16 cellular contexts compared by ENCODE assay signal in genomic region chr14:75489480-75489837, GRCh38. TPM values are rescaled to one million over a fixed set of nuclear protein-coding genes. Genes with fewer than 3 reads are reported as not detected.
A peak's percentile ranks its signal among the peaks of the same experiment; 100 is the strongest.
DNase-seq lines count a peak whose midpoint lies in the region; ATAC-seq, FAIRE-seq and TF ChIP-seq lines count a peak whose summit lies in the region.
"Had no signal": no experiment of that assay in that cellular context is flagged by ENCODE, and none has a peak within 500 bp of the region (broad histone marks: within the 10 kb centered on the region; RNA-seq: fewer than 3 reads in every experiment).

No MANE protein-coding gene starts in this region.

- no peak for TF ChIP-seq EP300 in K562 (IDR thresholded peaks at IDR 0.05; ENCODE audit: low read length)

- H3K79me2 ChIP-seq in K562 (ENCODE audit: control insufficient read depth, insufficient read depth, low read length) = no peaks in the 10 kb centered on the region

- DNase-seq in activated CD4-positive, alpha-beta T cell treated with anti-CD3 and anti-CD28 coated beads for 36 hours = peak; percentile 26
- no peak for DNase-seq in activated CD4-positive, alpha-beta T cell treated with anti-CD3 and anti-CD28 coated beads for 1 hour
- DNase-seq in NCI-H2107 (lab: John Stamatoyannopoulos, UW) = peak; percentile 40
- no peak for DNase-seq in K562 (ENCODE audit: extremely low read depth in 1 of 4, low spot score in 3 of 4)
- no peak for DNase-seq in progenitor cell of endocrine pancreas (ENCODE audit: low spot score, unreplicated experiment)
- DNase-seq in stimulated activated naive CD8-positive, alpha-beta T cell treated with anti-CD3 and anti-CD28 coated beads, Interleukin-15, amount 100 ng/mL, for 72 hours = no peak
- DNase-seq in NCI-H146 treated with DMSO at 0.1 percent for 48 hours (lab: John Stamatoyannopoulos, UW; ENCODE audit: unreplicated experiment) = no peak
- no peak for DNase-seq in NCI-H510A treated with DMSO at 0.1 percent for 48 hours (lab: John Stamatoyannopoulos, UW)

- peaks cover 54% of the 10 kb centered on the region for H3K4me1 Mint-ChIP-seq in activated CD4-positive, alpha-beta T cell treated with anti-CD3 and anti-CD28 coated beads for 36 hours
- peaks cover 6% of the 10 kb centered on the region for H3K4me1 Mint-ChIP-seq in progenitor cell of endocrine pancreas (ENCODE audit: low read depth)
- peaks cover 66% of the 10 kb centered on the region for H3K4me1 Mint-ChIP-seq in stimulated activated naive CD8-positive, alpha-beta T cell treated with anti-CD3 and anti-CD28 coated beads, Interleukin-15, amount 100 ng/mL, for 72 hours

- H3K9ac ChIP-seq in K562 (ENCODE audit: insufficient read depth in 1 of 2, low read depth in 2 of 2, low read length in 2 of 2) = peak overlapping the region; percentile 41 to 76; a peak in 3 of 4 replicates

- FAIRE-seq in K562 (lab: Jason Lieb, UNC) = no peak
- FAIRE-seq: keratinocyte had no signal

- no peak overlapping the region; the same call in 2 of the 3 replicates for H3K27ac ChIP-seq in K562 (ENCODE audit: extremely low read depth, low read depth, low read length)
- H3K27ac ChIP-seq: psoas muscle, upper lobe of left lung had no signal

- H3K27ac Mint-ChIP-seq in activated CD4-positive, alpha-beta T cell treated with anti-CD3 and anti-CD28 coated beads for 36 hours = peak overlapping the region; percentile 28
- H3K27ac Mint-ChIP-seq in progenitor cell of endocrine pancreas = no peak overlapping the region
- H3K27ac Mint-ChIP-seq in stimulated activated naive CD8-positive, alpha-beta T cell treated with anti-CD3 and anti-CD28 coated beads, Interleukin-15, amount 100 ng/mL, for 72 hours = no peak overlapping the region

- H3K4me3 Mint-ChIP-seq in activated CD4-positive, alpha-beta T cell treated with anti-CD3 and anti-CD28 coated beads for 36 hours = peak overlapping the region; percentile 22
- peak overlapping the region; percentile 21 for H3K4me3 Mint-ChIP-seq in progenitor cell of endocrine pancreas (ENCODE audit: low read depth)
- H3K4me3 Mint-ChIP-seq in stimulated activated naive CD8-positive, alpha-beta T cell treated with anti-CD3 and anti-CD28 coated beads, Interleukin-15, amount 100 ng/mL, for 72 hours = no peak overlapping the region

- H3K4me2 ChIP-seq in K562 (ENCODE audit: insufficient read depth, low read length) = peak overlapping the region; percentile 71

- 23% methylated on average over 4 of the region's 6 CpGs for WGBS in K562 (ENCODE audit: insufficient coverage, low coverage, missing lambda C conversion rate)

- TF ChIP-seq CTCF in K562 (IDR thresholded peaks at IDR 0.05 in 2 of 3, conservative IDR thresholded peaks at IDR 0.05 in 1 of 3; ENCODE audit: insufficient read depth in 2 of 3, low read depth in 1 of 3, low read length in 3 of 3) (no peak), progenitor cell of endocrine pancreas (IDR thresholded peaks at IDR 0.05; ENCODE audit: unreplicated experiment) (no peak)

- H3K27me3 Mint-ChIP-seq in activated CD4-positive, alpha-beta T cell treated with anti-CD3 and anti-CD28 coated beads for 36 hours = no peaks in the 10 kb centered on the region
- peaks cover 7% of the 10 kb centered on the region for H3K27me3 Mint-ChIP-seq in progenitor cell of endocrine pancreas
- peaks cover 23% of the 10 kb centered on the region for H3K27me3 Mint-ChIP-seq in stimulated activated naive CD8-positive, alpha-beta T cell treated with anti-CD3 and anti-CD28 coated beads, Interleukin-15, amount 100 ng/mL, for 72 hours
- H3K27me3 Mint-ChIP-seq: CD4-positive, CD25-positive, alpha-beta regulatory T cell; naive thymus-derived CD4-positive, alpha-beta T cell had no signal

- intact Hi-C loops in activated CD4-positive, alpha-beta T cell treated with anti-CD3 and anti-CD28 coated beads for 36 hours (cut with DNase I, micrococcal nuclease) = loop anchor here (2.0 to 5.0 kb wide), 5 partner anchors 31 to 362 kb away; partner anchors contain the start of gene NEK9 (in 1 of the 2)
- intact Hi-C loops in K562 (cut with micrococcal nuclease) = loop anchor here (1.0 to 5.0 kb wide), 2 partner anchors 72 to 362 kb away; partner anchors contain the start of gene NEK9

- H3K4me3 ChIP-seq in K562 = peak overlapping the region; percentile 14; the same call in 1 of the 2 replicates
- H3K4me3 ChIP-seq: MG63, psoas muscle, upper lobe of left lung had no signal

- POLR2A ChIA-PET in activated CD4-positive, alpha-beta T cell treated with anti-CD3 and anti-CD28 coated beads for 36 hours (lab: Charles Lee) = interaction anchor here (0.6 kb wide), 2 partner anchors 77 to 187 kb away, joined by 3 to 6 read pairs; no protein-coding TSS in a partner anchor
- POLR2A ChIA-PET in K562 (lab: Yijun Ruan, JAX) = interaction anchor here (0.6 to 1.0 kb wide), 2 partner anchors 19 to 96 kb away, joined by 3 to 4 read pairs; no protein-coding TSS in a partner anchor

- in situ Hi-C loops in K562 (cut with MboI) = loop anchor here (10.0 kb wide), 1 partner anchor 345 kb away; no protein-coding TSS in a partner anchor

- no TSS peak for BruUV-seq in K562 (replicated peaks; lab: Mats Ljungman, UMichigan)

- TF ChIP-seq POLR2A in K562 (conservative IDR thresholded peaks at IDR 0.05) = no peak

- H3K27me3 ChIP-seq in K562 (ENCODE audit: control insufficient read depth in 2 of 2, insufficient read depth in 2 of 2, low read length in 2 of 2) = no peaks in the 10 kb centered on the region
- H3K27me3 ChIP-seq: MG63, spleen, upper lobe of left lung had no signal

- peak overlapping the region; percentile 92 for H2AFZ ChIP-seq in K562 (ENCODE audit: low read depth, low read length)

- no peaks in the 10 kb centered on the region for H3K9me3 ChIP-seq in K562 (replicated peaks; ENCODE audit: control insufficient read depth, insufficient read depth, low read depth, low read length)
- H3K9me3 ChIP-seq: MG63, psoas muscle, spleen, upper lobe of left lung had no signal

- CTCF ChIA-PET in activated CD4-positive, alpha-beta T cell treated with anti-CD3 and anti-CD28 coated beads for 36 hours (lab: Charles Lee) = interaction anchor here (0.6 to 3.2 kb wide), 39 partner anchors 8 to 358 kb away, joined by 3 to 25 read pairs (median 4); partner anchors contain the start of genes BATF and ERG28
- CTCF ChIA-PET in K562 (lab: Yijun Ruan, JAX; ENCODE audit: low intra/inter-chr PET ratio) = interaction anchor here (0.6 to 2.8 kb wide), 6 partner anchors 64 to 576 kb away, joined by 3 to 38 read pairs (median 3); no protein-coding TSS in a partner anchor

- H4K20me1 ChIP-seq in K562 (replicated peaks; ENCODE audit: control insufficient read depth, insufficient read depth, low read length) = no peaks in the 10 kb centered on the region

- H3K4me1 ChIP-seq in K562 (replicated peaks in 1 of 2; ENCODE audit: control insufficient read depth in 2 of 2, insufficient read depth in 2 of 2, low read length in 2 of 2) = peaks cover 5 to 12% of the 10 kb centered on the region in 2 experiments; a peak in 3 of 5 replicates
- H3K4me1 ChIP-seq: psoas muscle had no signal

- H3K9me3 Mint-ChIP-seq in activated CD4-positive, alpha-beta T cell treated with anti-CD3 and anti-CD28 coated beads for 36 hours (ENCODE audit: low read depth) = peaks cover 3% of the 10 kb centered on the region
- no peaks in the 10 kb centered on the region for H3K9me3 Mint-ChIP-seq in progenitor cell of endocrine pancreas (ENCODE audit: low read depth)
- no peaks in the 10 kb centered on the region for H3K9me3 Mint-ChIP-seq in stimulated activated naive CD8-positive, alpha-beta T cell treated with anti-CD3 and anti-CD28 coated beads, Interleukin-15, amount 100 ng/mL, for 72 hours
- H3K9me3 Mint-ChIP-seq: CD4-positive, CD25-positive, alpha-beta regulatory T cell had no signal

- no peaks in the 10 kb centered on the region for H3K9me1 ChIP-seq in K562 (ENCODE audit: control insufficient read depth, insufficient read depth, low read length)

- no peaks in the 10 kb centered on the region for H3K36me3 Mint-ChIP-seq in activated CD4-positive, alpha-beta T cell treated with anti-CD3 and anti-CD28 coated beads for 36 hours (ENCODE audit: low read depth)
- no peaks in the 10 kb centered on the region for H3K36me3 Mint-ChIP-seq in progenitor cell of endocrine pancreas (ENCODE audit: insufficient read depth)
- H3K36me3 Mint-ChIP-seq: CD4-positive, CD25-positive, alpha-beta regulatory T cell had no signal

- no peaks in the 10 kb centered on the region for H3K36me3 ChIP-seq in K562 (ENCODE audit: control insufficient read depth, insufficient read depth, low read length)
- H3K36me3 ChIP-seq: MG63, spleen, upper lobe of left lung had no signal

- no peak for ATAC-seq in activated CD4-positive, alpha-beta T cell treated with anti-CD3 and anti-CD28 coated beads for 36 hours
- peak; percentile 46 for ATAC-seq in K562
- ATAC-seq in stimulated activated naive CD8-positive, alpha-beta T cell treated with anti-CD3 and anti-CD28 coated beads, Interleukin-15, amount 100 ng/mL, for 72 hours = no peak

- TF ChIP-seq RAD21 in K562 (CRISPR knock-in tag; conservative IDR thresholded peaks at IDR 0.05 in 1 of 2, IDR thresholded peaks at IDR 0.05 in 1 of 2) = 0 out of 4 replicates have a peak, but pooled peaks of 1 of the 2 experiments have one; percentile 3

RNA-seq across cellular contexts. Expression of gene BATF, which starts 32.8 kb away (rescaled TPM):
- 100 to 1,000 TPM; 165 to 187 TPM for total RNA-seq in activated CD4-positive, alpha-beta T cell treated with anti-CD3 and anti-CD28 coated beads for 36 hours
- total RNA-seq in K562 (2011; cell fraction: chromatin; rRNA removed; ENCODE audit: low replicate concordance) = not detected in 2 replicates
- total RNA-seq in K562 (2011; cell fraction: nucleolus; rRNA removed) = 0.50 TPM in 1 of 2 replicates, not detected in the other
- not detected in 2 replicates for total RNA-seq in K562 (2011; cell fraction: nucleoplasm; rRNA removed)
- total RNA-seq in K562 (2014; rRNA removed) (1.0 and 3.4 TPM in 2 replicates), K562 (2014; rRNA removed; fragmentation: Illumina TruSeq; extraction: Trizol) (0.26 TPM in 1 of 2 replicates, not detected in the other), K562 (2015; rRNA removed; fragmentation: Illumina TruSeq; extraction: Trizol) (2.1 and 2.9 TPM in 2 replicates), K562 (2021) (0.31 and 0.49 TPM in 2 replicates), progenitor cell of endocrine pancreas (0.55 TPM in 1 of 2 replicates, not detected in the other)
- polyA plus RNA-seq in K562 (2011; rRNA removed) (0.32 TPM in 1 of 2 replicates, not detected in the other), K562 (2014; fragmentation: Illumina TruSeq; extraction: Trizol) (0.55 and 1.1 TPM in 2 replicates), K562 (2014; fragmentation: Nextera tagmentation; extraction: Ambion mirVana) (under 1 TPM; 0.13 to 0.28 TPM), K562 (2014; rRNA removed) (1.0 and 1.3 TPM in 2 replicates)
- polyA plus RNA-seq in K562 (2011; cell fraction: cytosol; rRNA removed) = 0.31 and 0.58 TPM in 2 replicates
- not detected in 2 replicates for polyA plus RNA-seq in K562 (2011; cell fraction: nucleus; rRNA removed)
- 1.8 and 2.3 TPM in 2 replicates for polyA plus RNA-seq in K562 (2012)
- polyA minus RNA-seq in K562 (2011; rRNA and poly(A)+ RNA removed) = not detected in 2 replicates
- polyA minus RNA-seq in K562 (2011; cell fraction: cytosol; rRNA and poly(A)+ RNA removed) = not detected in 2 replicates
- polyA minus RNA-seq in K562 (2011; cell fraction: nucleus; rRNA and poly(A)+ RNA removed) = not detected in 2 replicates
- total RNA-seq: mammary epithelial cell had no signal
- polyA plus RNA-seq: keratinocyte, mammary epithelial cell had no signal

Comparison
In these comparisons a context has a peak if more than half of its experiments do, and no peak if none do; other contexts are left out.
1. DNase-seq: peak in activated CD4-positive, alpha-beta T cell treated with anti-CD3 and anti-CD28 coated beads for 36 hours (single experiment) and NCI-H2107 (single experiment); none in activated CD4-positive, alpha-beta T cell treated with anti-CD3 and anti-CD28 coated beads for 1 hour (single experiment), K562 (0 of 4), progenitor cell of endocrine pancreas (single experiment), stimulated activated naive CD8-positive, alpha-beta T cell treated with anti-CD3 and anti-CD28 coated beads, Interleukin-15, amount 100 ng/mL, for 72 hours (0 of 2), NCI-H146 treated with DMSO at 0.1 percent for 48 hours (single experiment) and NCI-H510A treated with DMSO at 0.1 percent for 48 hours (single experiment).
2. H3K4me3 Mint-ChIP-seq: peak in activated CD4-positive, alpha-beta T cell treated with anti-CD3 and anti-CD28 coated beads for 36 hours (single experiment) and progenitor cell of endocrine pancreas (single experiment); none in stimulated activated naive CD8-positive, alpha-beta T cell treated with anti-CD3 and anti-CD28 coated beads, Interleukin-15, amount 100 ng/mL, for 72 hours (0 of 2).
3. RNA of gene BATF, which starts 32.8 kb away (total RNA-seq): 165 to 187 TPM in activated CD4-positive, alpha-beta T cell treated with anti-CD3 and anti-CD28 coated beads for 36 hours; 0.26 to 3.4 TPM in K562 and 0.55 TPM in progenitor cell of endocrine pancreas; every median in the first group is over 10 times any median in the second.